36 cellular contexts compared by ENCODE assay signal in the genomic region with DNA sequence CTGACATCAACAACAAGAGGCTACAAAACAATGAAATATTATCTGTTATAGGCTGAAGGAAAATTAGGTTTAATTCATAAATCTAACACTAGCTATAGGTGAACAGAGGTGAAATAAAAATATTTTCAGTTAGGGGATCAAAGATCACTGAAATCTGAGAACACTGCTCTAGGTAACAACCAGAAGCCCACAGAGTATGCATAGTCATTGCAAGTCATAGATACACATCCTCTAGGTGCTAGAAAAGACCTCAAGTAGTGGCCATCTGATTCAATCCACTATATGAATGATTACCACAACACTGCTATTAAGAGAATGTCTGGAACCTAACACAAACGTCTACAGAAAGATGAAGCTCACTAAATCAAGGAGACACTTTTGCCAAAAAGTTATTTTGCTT.
"Had no signal": no experiment of that assay in that cellular context is flagged by ENCODE, and none has a peak within 500 bp of the region (broad histone marks: within the 10 kb centered on the region; RNA-seq: fewer than 3 reads in every experiment).

No MANE protein-coding gene starts in this region.

- H3K4me3 Mint-ChIP-seq: activated B cell treated with CpG ODN at 0.5 μM for 24 hours; activated CD4-positive, alpha-beta memory T cell treated with anti-CD3 and anti-CD28 coated beads for 36 hours; activated CD4-positive, alpha-beta T cell treated with anti-CD3 and anti-CD28 coated beads, Interleukin-2, amount 10 ng/mL, durations not matched to agents 24 days and 14 days; activated CD8-positive, alpha-beta T cell treated with anti-CD3 and anti-CD28 coated beads for 36 hours; activated naive CD4-positive, alpha-beta T cell treated with anti-CD3 and anti-CD28 coated beads for 36 hours; activated naive CD8-positive, alpha-beta T cell treated with anti-CD3 and anti-CD28 coated beads for 36 hours; activated T-cell treated with anti-CD3 and anti-CD28 coated beads, Interleukin-2, amount 50 U/mL, for 4 hours; activated T-cell treated with anti-CD3 and anti-CD28 coated beads, Interleukin-2, amount 50 U/mL, for 72 hours; activated T-helper 1 cell treated with anti-CD3 and anti-CD28 coated beads, Interleukin-12 subunit alpha, Interleukin-12 subunit beta, Interleukin-2, Interleukin-4 antibody, amounts not matched to agents 30 ng/mL and 10 ng/mL and 1 ng/mL, durations not matched to agents 14 hours and 24 hours and 36 hours; activated T-helper 17 cell treated with anti-CD3 and anti-CD28 coated beads, Interleukin-2, amount 50 U/mL, for 72 hours; T-helper 1 cell treated with Interleukin-12 subunit alpha and Interleukin-12 subunit beta and Interleukin-4 antibody, amounts not matched to agents 30 μg/mL and 1 μg/mL, for 36 hours; T-helper 2 cell treated with Interferon-gamma antibody and Interleukin-4, amounts not matched to agents 5 μg/mL and 100 μg/mL, for 36 hours had no signal

- FAIRE-seq: astrocyte had no signal

- H3K36me3 Mint-ChIP-seq: activated CD4-positive, alpha-beta memory T cell treated with anti-CD3 and anti-CD28 coated beads for 36 hours had no signal

- H3K27ac Mint-ChIP-seq: activated B cell treated with CpG ODN at 0.5 μM for 24 hours; activated CD4-positive, alpha-beta memory T cell treated with anti-CD3 and anti-CD28 coated beads for 36 hours; activated CD4-positive, alpha-beta T cell treated with anti-CD3 and anti-CD28 coated beads, Interleukin-2, amount 10 ng/mL, durations not matched to agents 24 days and 14 days; activated CD8-positive, alpha-beta T cell treated with anti-CD3 and anti-CD28 coated beads for 36 hours; activated naive CD4-positive, alpha-beta T cell treated with anti-CD3 and anti-CD28 coated beads for 36 hours; activated naive CD8-positive, alpha-beta T cell treated with anti-CD3 and anti-CD28 coated beads for 36 hours; activated T-cell treated with anti-CD3 and anti-CD28 coated beads, Interleukin-2, amount 50 U/mL, for 72 hours; activated T-helper 1 cell treated with anti-CD3 and anti-CD28 coated beads, Interleukin-12 subunit alpha, Interleukin-12 subunit beta, Interleukin-2, Interleukin-4 antibody, amounts not matched to agents 30 ng/mL and 10 ng/mL and 1 ng/mL, durations not matched to agents 14 hours and 24 hours and 36 hours; activated T-helper 17 cell treated with anti-CD3 and anti-CD28 coated beads, Interleukin-2, amount 50 U/mL, for 72 hours; T-helper 2 cell treated with Interferon-gamma antibody and Interleukin-4, amounts not matched to agents 5 μg/mL and 100 μg/mL, for 36 hours had no signal

- DNase-seq: activated B cell treated with CpG ODN at 0.5 μM for 24 hours; activated CD4-positive, alpha-beta memory T cell treated with anti-CD3 and anti-CD28 coated beads for 36 hours; activated CD4-positive, alpha-beta T cell treated with anti-CD3 and anti-CD28 coated beads for 4 hours; activated CD4-positive, alpha-beta T cell treated with anti-CD3 and anti-CD28 coated beads, Interleukin-2, amount 10 ng/mL, durations not matched to agents 24 days and 14 days; activated CD4-positive, alpha-beta T cell treated with anti-CD3 and anti-CD28 coated beads, Interleukin-2, amount 50 U/mL, for 1 hour; activated CD4-positive, alpha-beta T cell treated with anti-CD3 and anti-CD28 coated beads, Interleukin-2, amount 50 U/mL, for 4 hours; activated CD4-positive, CD25-positive, alpha-beta regulatory T cell treated with anti-CD3 and anti-CD28 coated beads, Interleukin-2, amount 50 U/mL, for 72 hours; activated CD8-positive, alpha-beta memory T cell treated with anti-CD3 and anti-CD28 coated beads, Interleukin-2, amount 50 U/mL, for 4 hours; activated CD8-positive, alpha-beta T cell treated with anti-CD3 and anti-CD28 coated beads for 36 hours; activated effector memory CD4-positive, alpha-beta T cell treated with anti-CD3 and anti-CD28 coated beads, Interleukin-2, amount 50 U/mL, for 16 hours; activated gamma-delta T cell treated with Interleukin-2 at 50 U/mL for 16 hours; activated naive CD4-positive, alpha-beta T cell; activated naive CD4-positive, alpha-beta T cell treated with anti-CD3 and anti-CD28 coated beads for 36 hours; activated naive CD4-positive, alpha-beta T cell treated with anti-CD3 and anti-CD28 coated beads, Interleukin-2, amount 50 U/mL, for 16 hours; activated naive CD8-positive, alpha-beta T cell treated with anti-CD3 and anti-CD28 coated beads for 36 hours; activated T-cell treated with anti-CD3 and anti-CD28 coated beads for 4 hours; activated T-cell treated with anti-CD3 and anti-CD28 coated beads, Interleukin-2, amount 50 U/mL, for 1 hour; activated T-cell treated with anti-CD3 and anti-CD28 coated beads, Interleukin-2, amount 50 U/mL, for 4 hours; activated T-cell treated with anti-CD3 and anti-CD28 coated beads, Interleukin-2, amount 50 U/mL, for 72 hours; adrenal gland; amniotic stem cell; aorta; body of pancreas; brain microvascular endothelial cell; central memory CD4-positive, alpha-beta T cell; T-helper 1 cell; T-helper 2 cell; T-helper 9 cell; WERI-Rb-1 had no signal

- H3K4me1 Mint-ChIP-seq: activated B cell treated with CpG ODN at 0.5 μM for 24 hours; activated CD4-positive, alpha-beta T cell treated with anti-CD3 and anti-CD28 coated beads, Interleukin-2, amount 10 ng/mL, durations not matched to agents 24 days and 14 days; activated naive CD8-positive, alpha-beta T cell treated with anti-CD3 and anti-CD28 coated beads for 36 hours; activated T-helper 17 cell treated with anti-CD3 and anti-CD28 coated beads, Interleukin-2, amount 50 U/mL, for 72 hours had no signal

- H3K27ac ChIP-seq: adrenal gland, body of pancreas, brain microvascular endothelial cell, breast epithelium, WERI-Rb-1 had no signal

- ATAC-seq: activated CD8-positive, alpha-beta T cell treated with anti-CD3 and anti-CD28 coated beads for 36 hours; activated naive CD4-positive, alpha-beta T cell treated with anti-CD3 and anti-CD28 coated beads, Interleukin-2, amount 50 U/mL, for 72 hours; activated T-cell treated with anti-CD3 and anti-CD28 coated beads, Interleukin-2, amount 50 U/mL, for 4 hours; activated T-cell treated with anti-CD3 and anti-CD28 coated beads, Interleukin-2, amount 50 U/mL, for 72 hours; activated T-helper 17 cell treated with anti-CD3 and anti-CD28 coated beads, Interleukin-2, amount 50 U/mL, for 72 hours; body of pancreas had no signal

- H3K4me3 ChIP-seq: adrenal gland, body of pancreas, breast epithelium had no signal

- H3K27me3 ChIP-seq: adrenal gland, body of pancreas, brain microvascular endothelial cell, breast epithelium had no signal

- H3K36me3 ChIP-seq: adrenal gland, brain microvascular endothelial cell, breast epithelium, WERI-Rb-1 had no signal

- H3K9me3 Mint-ChIP-seq: activated CD4-positive, alpha-beta T cell treated with anti-CD3 and anti-CD28 coated beads, Interleukin-2, amount 10 ng/mL, durations not matched to agents 24 days and 14 days; activated T-helper 1 cell treated with anti-CD3 and anti-CD28 coated beads, Interleukin-12 subunit alpha, Interleukin-12 subunit beta, Interleukin-2, Interleukin-4 antibody, amounts not matched to agents 30 ng/mL and 10 ng/mL and 1 ng/mL, durations not matched to agents 14 hours and 24 hours and 36 hours had no signal

- H3K4me1 ChIP-seq: body of pancreas, breast epithelium had no signal

- H3K9me3 ChIP-seq: adrenal gland, body of pancreas had no signal

- H3K27me3 Mint-ChIP-seq: activated B cell treated with CpG ODN at 0.5 μM for 24 hours; activated CD4-positive, alpha-beta memory T cell treated with anti-CD3 and anti-CD28 coated beads for 36 hours; activated CD4-positive, alpha-beta T cell treated with anti-CD3 and anti-CD28 coated beads, Interleukin-2, amount 10 ng/mL, durations not matched to agents 24 days and 14 days; activated CD8-positive, alpha-beta T cell treated with anti-CD3 and anti-CD28 coated beads for 36 hours; activated naive CD8-positive, alpha-beta T cell treated with anti-CD3 and anti-CD28 coated beads for 36 hours; activated T-helper 17 cell treated with anti-CD3 and anti-CD28 coated beads, Interleukin-2, amount 50 U/mL, for 72 hours had no signal
